8 cellular contexts compared by ENCODE assay signal in genomic region chr9:15357050-15357653, GRCh38. TPM values are rescaled to one million over a fixed set of nuclear protein-coding genes. Genes with fewer than 3 reads are reported as not detected.
A peak's percentile ranks its signal among the peaks of the same experiment; 100 is the strongest.
DNase-seq lines count a peak whose midpoint lies in the region; ATAC-seq and TF ChIP-seq lines count a peak whose summit lies in the region.

No MANE protein-coding gene starts in this region.

- no peak for TF ChIP-seq CTCF in DND-41 (IDR thresholded peaks at IDR 0.05; ENCODE audit: borderline replicate concordance, extremely low read depth, low read length, poor library complexity, severe bottlenecking)
- no peak for TF ChIP-seq CTCF in omental fat pad (IDR thresholded peaks at IDR 0.05)

- peak; percentile 33; the same call in 1 of the 3 replicates for ATAC-seq in DND-41 (ENCODE audit: insufficient read depth, low read depth)
- peak; percentile 99 for ATAC-seq in GM21526 (IDR thresholded peaks at IDR 0.05; ENCODE audit: low FRiP score, unreplicated experiment)
- ATAC-seq in omental fat pad (ENCODE audit: low FRiP score), result no peak

- no peak overlapping the region for H3K27ac Mint-ChIP-seq in activated T-helper 2 cell treated with anti-CD3 and anti-CD28 coated beads, Interferon-gamma antibody, Interleukin-2, Interleukin-4, amounts not matched to agents 10 μg/mL and 5 μg/mL and 100 μg/mL, durations not matched to agents 14 hours and 24 hours and 36 hours

- H3K27me3 Mint-ChIP-seq in activated T-helper 2 cell treated with anti-CD3 and anti-CD28 coated beads, Interferon-gamma antibody, Interleukin-2, Interleukin-4, amounts not matched to agents 10 μg/mL and 5 μg/mL and 100 μg/mL, durations not matched to agents 14 hours and 24 hours and 36 hours (ENCODE audit: low read depth), result no peaks in the 10 kb centered on the region

- intact Hi-C loops in activated T-helper 2 cell treated with anti-CD3 and anti-CD28 coated beads, Interferon-gamma antibody, Interleukin-2, Interleukin-4, amounts not matched to agents 10 μg/mL and 5 μg/mL and 100 μg/mL, durations not matched to agents 14 hours and 24 hours and 36 hours (cut with micrococcal nuclease), result loop anchor here (5.0 to 10.0 kb wide), 3 partner anchors 65 to 158 kb away; partner anchors contain the start of genes PSIP1 and SNAPC3

- no peak overlapping the region for H3K9ac ChIP-seq in DND-41 (ENCODE audit: low read depth, low read length)

- H3K27ac ChIP-seq in DND-41 (ENCODE audit: low read length), result no peak overlapping the region

- no peak overlapping the region for H3K4me2 ChIP-seq in DND-41 (ENCODE audit: insufficient read depth, low read length)

- no peaks in the 10 kb centered on the region for H4K20me1 ChIP-seq in DND-41 (ENCODE audit: insufficient read depth, low read length)

- no peak overlapping the region for H2AFZ ChIP-seq in DND-41 (ENCODE audit: low read depth, low read length)

- no peaks in the 10 kb centered on the region for H3K4me1 ChIP-seq in DND-41 (ENCODE audit: insufficient read depth, low read length)

- DNase-seq in DND-41 (peak; percentile 12), Kasumi-1 (lab: John Stamatoyannopoulos, UW) (peak; percentile 21 to 37), omental fat pad (ENCODE audit: low spot score) (no peak), GM19238 (ENCODE audit: insufficient read length, low spot score) (no peak), dermis blood vessel endothelial cell (no peak)
- DNase-seq in activated T-helper 2 cell treated with anti-CD3 and anti-CD28 coated beads, Interferon-gamma antibody, Interleukin-2, Interleukin-4, amounts not matched to agents 10 μg/mL and 5 μg/mL and 100 μg/mL, durations not matched to agents 14 hours and 24 hours and 36 hours (ENCODE audit: low spot score), result peak; percentile 34
- DNase-seq in stimulated activated CD4-positive, alpha-beta T cell treated with anti-CD3 and anti-CD28 coated beads, Interleukin-4, amount 100 ng/mL, for 4 hours, result peak; percentile 26 to 48

- no peaks in the 10 kb centered on the region for H3K79me2 ChIP-seq in DND-41 (ENCODE audit: insufficient read depth, low read length)

- no peaks in the 10 kb centered on the region for H3K36me3 Mint-ChIP-seq in activated T-helper 2 cell treated with anti-CD3 and anti-CD28 coated beads, Interferon-gamma antibody, Interleukin-2, Interleukin-4, amounts not matched to agents 10 μg/mL and 5 μg/mL and 100 μg/mL, durations not matched to agents 14 hours and 24 hours and 36 hours (ENCODE audit: low read depth)

- H3K9me3 ChIP-seq in DND-41 (ENCODE audit: insufficient read depth, low read length, severe bottlenecking), result no peaks in the 10 kb centered on the region

- H3K27me3 ChIP-seq in DND-41 (ENCODE audit: insufficient read depth, low read length, poor library complexity), result no peaks in the 10 kb centered on the region

- no peaks in the 10 kb centered on the region for H3K36me3 ChIP-seq in DND-41 (ENCODE audit: insufficient read depth, low read length)

- no peaks in the 10 kb centered on the region for H3K9me3 Mint-ChIP-seq in activated T-helper 2 cell treated with anti-CD3 and anti-CD28 coated beads, Interferon-gamma antibody, Interleukin-2, Interleukin-4, amounts not matched to agents 10 μg/mL and 5 μg/mL and 100 μg/mL, durations not matched to agents 14 hours and 24 hours and 36 hours

- H3K4me3 ChIP-seq in DND-41 (ENCODE audit: low read depth in 1 of 2, low read length in 2 of 2), result no peak overlapping the region

- peaks cover 16% of the 10 kb centered on the region for H3K4me1 Mint-ChIP-seq in activated T-helper 2 cell treated with anti-CD3 and anti-CD28 coated beads, Interferon-gamma antibody, Interleukin-2, Interleukin-4, amounts not matched to agents 10 μg/mL and 5 μg/mL and 100 μg/mL, durations not matched to agents 14 hours and 24 hours and 36 hours (ENCODE audit: low read depth)

- H3K4me3 Mint-ChIP-seq in activated T-helper 2 cell treated with anti-CD3 and anti-CD28 coated beads, Interferon-gamma antibody, Interleukin-2, Interleukin-4, amounts not matched to agents 10 μg/mL and 5 μg/mL and 100 μg/mL, durations not matched to agents 14 hours and 24 hours and 36 hours (ENCODE audit: low read depth), result no peak overlapping the region

RNA-seq across cellular contexts. Expression of gene TTC39B, which starts 50.1 kb away (rescaled TPM):
- 8.9 and 10.5 TPM in 2 replicates for total RNA-seq in activated T-helper 2 cell treated with anti-CD3 and anti-CD28 coated beads, Interferon-gamma antibody, Interleukin-2, Interleukin-4, amounts not matched to agents 10 μg/mL and 5 μg/mL and 100 μg/mL, durations not matched to agents 14 hours and 24 hours and 36 hours
- 10 to 100 TPM in 1 of 4 donors, 1 to 10 TPM in 3; 3.7 to 12.6 (median 5.3) TPM for total RNA-seq in omental fat pad
- 6.7 and 7.3 TPM in 2 replicates for total RNA-seq in dermis blood vessel endothelial cell

Comparison
In these comparisons a context has a peak if more than half of its experiments do, and no peak if none do; other contexts are left out.
1. DNase-seq: peak in DND-41 (single experiment), Kasumi-1 (2 of 2), activated T-helper 2 cell treated with anti-CD3 and anti-CD28 coated beads, Interferon-gamma antibody, Interleukin-2, Interleukin-4, amounts not matched to agents 10 μg/mL and 5 μg/mL and 100 μg/mL, durations not matched to agents 14 hours and 24 hours and 36 hours (single experiment) and stimulated activated CD4-positive, alpha-beta T cell treated with anti-CD3 and anti-CD28 coated beads, Interleukin-4, amount 100 ng/mL, for 4 hours (2 of 2); none in omental fat pad (single experiment), GM19238 (single experiment) and dermis blood vessel endothelial cell (single experiment).